In genomic region chr4:62482355-62482754, GRCh38 we compare ENCODE assay signal across 15 cellular contexts.
DNase-seq lines count a peak whose midpoint lies in the region; ATAC-seq, FAIRE-seq and TF ChIP-seq lines count a peak whose summit lies in the region.
"Had no signal": no experiment of that assay in that cellular context is flagged by ENCODE, and none has a peak within 500 bp of the region (broad histone marks: within the 10 kb centered on the region; RNA-seq: fewer than 3 reads in every experiment).

No MANE protein-coding gene starts in this region.

- no peak overlapping the region for H3K4me2 ChIP-seq in GM23338
- H3K4me2 ChIP-seq in neural progenitor cell: no peak overlapping the region
- H3K4me2 ChIP-seq: BLaER1 treated with 17β-estradiol and CSF1 and Interleukin-3, amounts not matched to agents 10 nM and 100 nM had no signal

- H3K9ac ChIP-seq in neural progenitor cell: no peak overlapping the region
- H3K9ac ChIP-seq: BLaER1 treated with 17β-estradiol and CSF1 and Interleukin-3, amounts not matched to agents 10 nM and 100 nM; GM23248 had no signal

- no peak for FAIRE-seq in bronchial epithelial cell (lab: Jason Lieb, UNC)
- FAIRE-seq: HepG2, HTR-8/SVneo had no signal

- H3K27me3 ChIP-seq in GM23338 (ENCODE audit: insufficient read depth) (no peaks in the 10 kb centered on the region), bronchial epithelial cell (ENCODE audit: control insufficient read depth, insufficient read depth, low read length) (no peaks in the 10 kb centered on the region), foreskin keratinocyte (no peaks in the 10 kb centered on the region), neural progenitor cell (no peaks in the 10 kb centered on the region), ascending aorta (no peaks in the 10 kb centered on the region), suprapubic skin (no peaks in the 10 kb centered on the region)
- H3K27me3 ChIP-seq: BLaER1 treated with 17β-estradiol and CSF1 and Interleukin-3, amounts not matched to agents 10 nM and 100 nM had no signal

- H3K4me1 Mint-ChIP-seq in GM23338 (0 out of 3 replicates have a peak, but pooled peaks cover 2% of the 10 kb centered on the region), neural progenitor cell (peaks cover 2% of the 10 kb centered on the region)
- H3K4me1 Mint-ChIP-seq: CD4-positive, CD25-positive, alpha-beta regulatory T cell; H9 had no signal

- intact Hi-C loops in ascending aorta (cut with DNase I): no loop called here

- peaks cover 5% of the 10 kb centered on the region; the same call in 1 of the 2 replicates for H3K9me2 ChIP-seq in GM23338 (ENCODE audit: insufficient read depth)

- ATAC-seq in GM23338 (no peak), foreskin keratinocyte (peak; percentile 69)
- ATAC-seq: HepG2 had no signal

- TF ChIP-seq EP300 in suprapubic skin (IDR thresholded peaks at IDR 0.05): no peak

- DNase-seq in GM23338 (ENCODE audit: low spot score): peak; percentile 10
- peak; percentile 1 for DNase-seq in bronchial epithelial cell (ENCODE audit: low read depth)
- DNase-seq in foreskin keratinocyte: peak; percentile 18 to 64
- DNase-seq in neural progenitor cell (ENCODE audit: low spot score): no peak
- no peak for DNase-seq in ascending aorta (ENCODE audit: low spot score in 2 of 2)
- no peak for DNase-seq in stimulated activated naive CD4-positive, alpha-beta T cell (lab: John Stamatoyannopoulos, UW)
- no peak for DNase-seq in suprapubic skin (ENCODE audit: low spot score in 2 of 2)
- DNase-seq: ACHN; CD4-positive, CD25-positive, alpha-beta regulatory T cell; DMS53; GM23248; H9 had no signal

- H3K9me3 Mint-ChIP-seq in GM23338 (no peaks in the 10 kb centered on the region), neural progenitor cell (no peaks in the 10 kb centered on the region)
- H3K9me3 Mint-ChIP-seq: H9 had no signal

- H3K9me3 ChIP-seq in neural progenitor cell (ENCODE audit: low read depth) (no peaks in the 10 kb centered on the region), ascending aorta (no peaks in the 10 kb centered on the region), suprapubic skin (no peaks in the 10 kb centered on the region)
- H3K9me3 ChIP-seq: BLaER1 treated with 17β-estradiol and CSF1 and Interleukin-3, amounts not matched to agents 10 nM and 100 nM had no signal

- TF ChIP-seq POLR2A in suprapubic skin (IDR thresholded peaks at IDR 0.05): no peak

- H3F3A ChIP-seq in GM23338 (replicated peaks; ENCODE audit: low read depth) (no peaks in the 10 kb centered on the region), neural progenitor cell (ENCODE audit: low read depth) (no peaks in the 10 kb centered on the region)

- H3K27ac Mint-ChIP-seq in GM23338 (no peak overlapping the region), neural progenitor cell (no peak overlapping the region)
- H3K27ac Mint-ChIP-seq: CD4-positive, CD25-positive, alpha-beta regulatory T cell had no signal

- H3K27me3 Mint-ChIP-seq in GM23338 (ENCODE audit: insufficient read depth, low read depth, poor library complexity) (no peaks in the 10 kb centered on the region), neural progenitor cell (ENCODE audit: insufficient read depth, low read depth) (peaks cover 4% of the 10 kb centered on the region)
- H3K27me3 Mint-ChIP-seq: CD4-positive, CD25-positive, alpha-beta regulatory T cell had no signal

- H3K4me3 Mint-ChIP-seq in GM23338 (no peak overlapping the region), neural progenitor cell (no peak overlapping the region)
- H3K4me3 Mint-ChIP-seq: CD4-positive, CD25-positive, alpha-beta regulatory T cell; H9 had no signal

- TF ChIP-seq CTCF in GM23338 (conservative IDR thresholded peaks at IDR 0.05; ENCODE audit: low read depth in 2 of 2) (no peak), bronchial epithelial cell (IDR thresholded peaks at IDR 0.05; ENCODE audit: insufficient read depth, low read length, severe bottlenecking) (no peak), foreskin keratinocyte (conservative IDR thresholded peaks at IDR 0.05) (no peak), neural progenitor cell (IDR thresholded peaks at IDR 0.05) (no peak), ascending aorta (IDR thresholded peaks at IDR 0.05) (no peak), suprapubic skin (IDR thresholded peaks at IDR 0.05) (no peak)

- H3K4me1 ChIP-seq in GM23338 (ENCODE audit: insufficient read depth) (no peaks in the 10 kb centered on the region), foreskin keratinocyte (no peaks in the 10 kb centered on the region), neural progenitor cell (peaks cover 3% of the 10 kb centered on the region), ascending aorta (no peaks in the 10 kb centered on the region), suprapubic skin (no peaks in the 10 kb centered on the region)

- no peak overlapping the region for H3K27ac ChIP-seq in GM23338 (ENCODE audit: low read depth)
- H3K27ac ChIP-seq in foreskin keratinocyte: no peak overlapping the region
- H3K27ac ChIP-seq in neural progenitor cell: no peak overlapping the region
- no peak overlapping the region for H3K27ac ChIP-seq in ascending aorta
- H3K27ac ChIP-seq in suprapubic skin: no peak overlapping the region
- H3K27ac ChIP-seq: BLaER1 treated with 17β-estradiol and CSF1 and Interleukin-3, amounts not matched to agents 10 nM and 100 nM; GM23248 had no signal

- H2AFZ ChIP-seq in GM23338 (peak overlapping the region; percentile 53; the same call in 1 of the 2 replicates), neural progenitor cell (replicated peaks) (peak overlapping the region; percentile 44)
- H2AFZ ChIP-seq: GM23248 had no signal

- 74% methylated on average over 3 of the region's 3 CpGs for WGBS in suprapubic skin

- H3K79me2 ChIP-seq in GM23338 (replicated peaks; ENCODE audit: insufficient read depth): no peaks in the 10 kb centered on the region
- no peaks in the 10 kb centered on the region for H3K79me2 ChIP-seq in neural progenitor cell (ENCODE audit: low read depth)

- no peaks in the 10 kb centered on the region for H3K36me3 ChIP-seq in GM23338 (ENCODE audit: insufficient read depth)
- H3K36me3 ChIP-seq in bronchial epithelial cell (ENCODE audit: control insufficient read depth, insufficient read depth, low read length): no peaks in the 10 kb centered on the region
- no peaks in the 10 kb centered on the region for H3K36me3 ChIP-seq in neural progenitor cell
- H3K36me3 ChIP-seq in ascending aorta: no peaks in the 10 kb centered on the region
- no peaks in the 10 kb centered on the region for H3K36me3 ChIP-seq in suprapubic skin
- H3K36me3 ChIP-seq: BLaER1 treated with 17β-estradiol and CSF1 and Interleukin-3, amounts not matched to agents 10 nM and 100 nM had no signal

- H4K20me1 ChIP-seq in GM23338 (replicated peaks; ENCODE audit: insufficient read depth) (no peaks in the 10 kb centered on the region), neural progenitor cell (ENCODE audit: low read depth) (no peaks in the 10 kb centered on the region)
- H4K20me1 ChIP-seq: BLaER1 treated with 17β-estradiol and CSF1 and Interleukin-3, amounts not matched to agents 10 nM and 100 nM had no signal

- H3K36me3 Mint-ChIP-seq in GM23338 (ENCODE audit: low read depth): no peaks in the 10 kb centered on the region
- H3K36me3 Mint-ChIP-seq in neural progenitor cell: no peaks in the 10 kb centered on the region
- H3K36me3 Mint-ChIP-seq: CD4-positive, CD25-positive, alpha-beta regulatory T cell had no signal

- H3K4me3 ChIP-seq in GM23338: no peak overlapping the region
- H3K4me3 ChIP-seq in bronchial epithelial cell (ENCODE audit: low read depth, low read length): no peak overlapping the region
- no peak overlapping the region for H3K4me3 ChIP-seq in neural progenitor cell
- H3K4me3 ChIP-seq in ascending aorta: no peak overlapping the region
- H3K4me3 ChIP-seq in suprapubic skin: no peak overlapping the region
- H3K4me3 ChIP-seq: BLaER1 treated with 17β-estradiol and CSF1 and Interleukin-3, amounts not matched to agents 10 nM and 100 nM; GM23248 had no signal

TF ChIP-seq in GM23338, 12 proteins besides CTCF, POLR2A, EP300 and RAD21:
- TF ChIP-seq JUNB (IDR thresholded peaks at IDR 0.05; ENCODE audit: unreplicated experiment) (no peak), EZH2 (IDR thresholded peaks at IDR 0.05; ENCODE audit: low read depth, unreplicated experiment) (no peak), EZH2phosphoT487 (IDR thresholded peaks at IDR 0.05; ENCODE audit: unreplicated experiment) (no peak), ZNF114 (CRISPR knock-in tag; IDR thresholded peaks at IDR 0.05) (no peak), STAT1 (IDR thresholded peaks at IDR 0.05; ENCODE audit: unreplicated experiment) (no peak), ZNF331 (CRISPR knock-in tag; IDR thresholded peaks at IDR 0.05; ENCODE audit: low read depth) (no peak)
- TF ChIP-seq, protein P1, sequence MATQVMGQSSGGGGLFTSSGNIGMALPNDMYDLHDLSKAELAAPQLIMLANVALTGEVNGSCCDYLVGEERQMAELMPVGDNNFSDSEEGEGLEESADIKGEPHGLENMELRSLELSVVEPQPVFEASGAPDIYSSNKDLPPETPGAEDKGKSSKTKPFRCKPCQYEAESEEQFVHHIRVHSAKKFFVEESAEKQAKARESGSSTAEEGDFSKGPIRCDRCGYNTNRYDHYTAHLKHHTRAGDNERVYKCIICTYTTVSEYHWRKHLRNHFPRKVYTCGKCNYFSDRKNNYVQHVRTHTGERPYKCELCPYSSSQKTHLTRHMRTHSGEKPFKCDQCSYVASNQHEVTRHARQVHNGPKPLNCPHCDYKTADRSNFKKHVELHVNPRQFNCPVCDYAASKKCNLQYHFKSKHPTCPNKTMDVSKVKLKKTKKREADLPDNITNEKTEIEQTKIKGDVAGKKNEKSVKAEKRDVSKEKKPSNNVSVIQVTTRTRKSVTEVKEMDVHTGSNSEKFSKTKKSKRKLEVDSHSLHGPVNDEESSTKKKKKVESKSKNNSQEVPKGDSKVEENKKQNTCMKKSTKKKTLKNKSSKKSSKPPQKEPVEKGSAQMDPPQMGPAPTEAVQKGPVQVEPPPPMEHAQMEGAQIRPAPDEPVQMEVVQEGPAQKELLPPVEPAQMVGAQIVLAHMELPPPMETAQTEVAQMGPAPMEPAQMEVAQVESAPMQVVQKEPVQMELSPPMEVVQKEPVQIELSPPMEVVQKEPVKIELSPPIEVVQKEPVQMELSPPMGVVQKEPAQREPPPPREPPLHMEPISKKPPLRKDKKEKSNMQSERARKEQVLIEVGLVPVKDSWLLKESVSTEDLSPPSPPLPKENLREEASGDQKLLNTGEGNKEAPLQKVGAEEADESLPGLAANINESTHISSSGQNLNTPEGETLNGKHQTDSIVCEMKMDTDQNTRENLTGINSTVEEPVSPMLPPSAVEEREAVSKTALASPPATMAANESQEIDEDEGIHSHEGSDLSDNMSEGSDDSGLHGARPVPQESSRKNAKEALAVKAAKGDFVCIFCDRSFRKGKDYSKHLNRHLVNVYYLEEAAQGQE (IDR thresholded peaks at IDR 0.05; ENCODE audit: unreplicated experiment): no peak

Comparison
In these comparisons a context has a peak if more than half of its experiments do, and no peak if none do; other contexts are left out.
1. DNase-seq: peak in GM23338 (single experiment), bronchial epithelial cell (single experiment) and foreskin keratinocyte (2 of 2); none in neural progenitor cell (single experiment), ascending aorta (0 of 2), stimulated activated naive CD4-positive, alpha-beta T cell (0 of 6) and suprapubic skin (0 of 2).